8 cellular contexts compared by ENCODE assay signal in genomic region chr5:163460562-163461176, GRCh38. TPM values are rescaled to one million over a fixed set of nuclear protein-coding genes. Genes with fewer than 3 reads are reported as not detected.
DNase-seq lines count a peak whose midpoint lies in the region; ATAC-seq, FAIRE-seq and TF ChIP-seq lines count a peak whose summit lies in the region.

Gene HMMR, plus strand, starts transcription at chr5:163460632. Its CDS starts 61 bp downstream, at chr5:163460693.

- H3K4me3 Mint-ChIP-seq in Caco-2 (ENCODE audit: unreplicated experiment), result peak within 1 kb of the TSS; percentile 81
- H3K4me3 Mint-ChIP-seq in chondrocyte (ENCODE audit: unreplicated experiment), result peak within 1 kb of the TSS; percentile 90
- H3K4me3 Mint-ChIP-seq in naive B cell, result peak within 1 kb of the TSS; percentile 93 to 99 (median 98)

- FAIRE-seq in GM19239 (lab: Jason Lieb, UNC), result peak; percentile 31

- TF ChIP-seq CTCF in Caco-2 (IDR thresholded peaks at IDR 0.05; ENCODE audit: insufficient read depth in 1 of 2, low read depth in 1 of 2, low read length in 1 of 2, severe bottlenecking in 1 of 2, unreplicated experiment in 1 of 2) (no peak), chondrocyte (IDR thresholded peaks at IDR 0.05) (no peak), GM10266 (IDR thresholded peaks at IDR 0.05; ENCODE audit: control insufficient read depth, insufficient read depth, low read depth, missing control alignments) (no peak), GM13976 (IDR thresholded peaks at IDR 0.05; ENCODE audit: borderline replicate concordance, control extremely low read depth, extremely low read depth, insufficient read depth, missing control alignments) (no peak)

- no peaks in the 10 kb centered on the region for H3K9me3 ChIP-seq in Caco-2
- H3K9me3 ChIP-seq in NT2/D1 (ENCODE audit: insufficient read depth, low read length), result no peaks in the 10 kb centered on the region

- H3K4me1 Mint-ChIP-seq in Caco-2 (ENCODE audit: low read depth, unreplicated experiment) (no peaks in the 10 kb centered on the region), chondrocyte (ENCODE audit: low read depth) (peaks cover 43% of the 10 kb centered on the region), naive B cell (peaks cover 19 to 29% (median 24%) of the 10 kb centered on the region in 3 donors)

- H3K27ac Mint-ChIP-seq in Caco-2 (ENCODE audit: unreplicated experiment) (peak within 1 kb of the TSS; percentile 100), chondrocyte (ENCODE audit: unreplicated experiment) (peak within 1 kb of the TSS; percentile 100), naive B cell (peak within 1 kb of the TSS; percentile 97 to 99 (median 99))

- BruUV-seq in Caco-2 (replicated peaks; lab: Mats Ljungman, UMichigan), result TSS peak; percentile 91

- H3K9ac ChIP-seq in NT2/D1 (ENCODE audit: insufficient read length, low read depth), result peak within 1 kb of the TSS; percentile 93

- H3K36me3 Mint-ChIP-seq in Caco-2 (ENCODE audit: insufficient read depth, unreplicated experiment) (peaks cover 50% of the 10 kb centered on the region), chondrocyte (ENCODE audit: low read depth) (peaks cover 4% of the 10 kb centered on the region), naive B cell (peaks cover 3 to 4% of the 10 kb centered on the region in 2 donors)

- ATAC-seq in naive B cell (ENCODE audit: low read depth in 2 of 2) (no peak), GM21825 (IDR thresholded peaks at IDR 0.05; ENCODE audit: unreplicated experiment) (no peak)

- POLR2A ChIA-PET in Caco-2 (lab: Charles Lee), result interaction anchor here (0.6 to 4.4 kb wide), 11 partner anchors 17 to 1161 kb away, joined by 3 to 120 read pairs (median 8); partner anchors contain the start of genes CCNG1 and MAT2B

- peaks cover 8% of the 10 kb centered on the region; the same call in 1 of the 2 replicates for H3K4me1 ChIP-seq in Caco-2
- H3K4me1 ChIP-seq in NT2/D1 (ENCODE audit: insufficient read depth, insufficient read length), result no peaks in the 10 kb centered on the region

- H3K27me3 ChIP-seq in Caco-2 (replicated peaks; ENCODE audit: control insufficient read depth, insufficient read depth, low read length) (no peaks in the 10 kb centered on the region), NT2/D1 (ENCODE audit: insufficient read depth, insufficient read length) (no peaks in the 10 kb centered on the region)

- H3K36me3 ChIP-seq in Caco-2 (ENCODE audit: control insufficient read depth, insufficient read depth, low read length), result no peaks in the 10 kb centered on the region; the same call in 1 of the 2 replicates
- H3K36me3 ChIP-seq in NT2/D1 (ENCODE audit: insufficient read depth, insufficient read length, low read length), result peaks cover 20% of the 10 kb centered on the region

- peak within 1 kb of the TSS; percentile 84 for H3K4me3 ChIP-seq in Caco-2 (ENCODE audit: low read depth, low read length)
- H3K4me3 ChIP-seq in NT2/D1 (ENCODE audit: insufficient read length, low read depth), result peak within 1 kb of the TSS; percentile 85

- intact Hi-C loops in Caco-2 (cut with micrococcal nuclease; ENCODE audit: unreplicated experiment), result loop anchor here (1.0 kb wide), 2 partner anchors 23 to 45 kb away; partner anchors contain the start of genes CCNG1 and MAT2B

- H3K9me3 Mint-ChIP-seq in Caco-2 (ENCODE audit: unreplicated experiment) (no peaks in the 10 kb centered on the region), chondrocyte (ENCODE audit: low read depth) (no peaks in the 10 kb centered on the region), naive B cell (no peaks in the 10 kb centered on the region)

- H3K27me3 Mint-ChIP-seq in Caco-2 (ENCODE audit: insufficient read depth, unreplicated experiment) (no peaks in the 10 kb centered on the region), chondrocyte (ENCODE audit: low read depth) (no peaks in the 10 kb centered on the region), naive B cell (no peaks in the 10 kb centered on the region)

- DNase-seq in Caco-2 (peak in 1 of 2 experiments; percentile 37), GM19239 (ENCODE audit: insufficient read length, low spot score) (no peak), NT2/D1 (ENCODE audit: low read depth, low spot score) (no peak), chondrocyte (ENCODE audit: low spot score) (no peak), naive B cell (no peak), GM10266 (ENCODE audit: extremely low spot score) (no peak), GM13976 (ENCODE audit: low spot score) (no peak)

- in situ Hi-C loops in GM13976 (cut with MboI; ENCODE audit: low sequenced_read_pairs, unreplicated experiment), result no loop called here

- CTCF ChIA-PET in Caco-2 (lab: Charles Lee), result interaction anchor here (0.6 to 2.4 kb wide), 5 partner anchors 23 to 104 kb away, joined by 3 to 9 read pairs (median 4); partner anchors contain the start of genes CCNG1 and MAT2B

RNA-seq across cellular contexts. Expression of gene HMMR, which starts in this region (rescaled TPM):
- total RNA-seq in Caco-2 (2022) (61.1 and 64.2 TPM in 2 replicates), chondrocyte (3.7 to 4.2 TPM (median 3.9 TPM) in 3 replicates)
- polyA plus RNA-seq in naive B cell (ENCODE audit: low read depth in 6 of 6), result 1 to 10 TPM in 2 of 6 donors, under 1 TPM in 3, not detected in 1; 0.38 to 1.3 (median 0.92) TPM

Comparison
In these comparisons a context has a peak if more than half of its experiments do, and no peak if none do; other contexts are left out.
1. RNA of gene HMMR (total RNA-seq): 61.1 to 64.2 TPM in Caco-2; 3.7 to 4.2 TPM in chondrocyte; every median in the first group is over 10 times any median in the second.
2. Peak in every context shown above with its lines, with median percentiles within 50 percentile points of each other: H3K27ac Mint-ChIP-seq and H3K4me3 Mint-ChIP-seq.